ENCODE assay signal across 8 cellular contexts in genomic region chr19:54138777-54139256, GRCh38. TPM values are rescaled to one million over a fixed set of nuclear protein-coding genes. Genes with fewer than 3 reads are reported as not detected.
A peak's percentile ranks its signal among the peaks of the same experiment; 100 is the strongest.
DNase-seq lines count a peak whose midpoint lies in the region; ATAC-seq, FAIRE-seq and TF ChIP-seq lines count a peak whose summit lies in the region.

No MANE protein-coding gene starts in this region.

- H3K27me3 ChIP-seq in tibial nerve = no peaks in the 10 kb centered on the region

- no peaks in the 10 kb centered on the region for H3K9me3 ChIP-seq in tibial nerve

- peaks cover 0 to 48% (median 31%) of the 10 kb centered on the region in 4 donors for H3K4me1 ChIP-seq in tibial nerve

- H3K36me3 ChIP-seq in tibial nerve = peaks cover 4 to 28% (median 12%) of the 10 kb centered on the region in 3 donors

- no peak for TF ChIP-seq CTCF in astrocyte of the cerebellum (IDR thresholded peaks at IDR 0.05; ENCODE audit: low read depth, low read length, missing control alignments)
- no peak for TF ChIP-seq CTCF in tibial nerve (IDR thresholded peaks at IDR 0.05)

- peaks cover 30% of the 10 kb centered on the region for H3K4me1 Mint-ChIP-seq in memory B cell

- in situ Hi-C loops in astrocyte of the cerebellum (cut with HindIII; ENCODE audit: low sequenced_read_pairs) = no loop called here

- H3K27ac ChIP-seq in tibial nerve = peak overlapping the region in 3 of 4 donors; percentile 92 to 97 (median 97)

- no peak for ATAC-seq in memory B cell (ENCODE audit: low read depth)
- ATAC-seq in GM21360 (IDR thresholded peaks at IDR 0.05; ENCODE audit: unreplicated experiment) = no peak

- DNase-seq in activated naive CD4-positive, alpha-beta T cell treated with Interleukin-2 at 50 U/mL for 16 hours = peak; percentile 57
- no peak for DNase-seq in activated naive CD4-positive, alpha-beta T cell (lab: John Stamatoyannopoulos, UW)
- DNase-seq in astrocyte of the cerebellum (ENCODE audit: low read depth) (no peak), memory B cell (ENCODE audit: low spot score in 2 of 2) (no peak), tibial nerve (ENCODE audit: low spot score in 2 of 2) (no peak), RCC 7860 (ENCODE audit: low spot score) (no peak), pons (ENCODE audit: low spot score) (no peak)

- 32 to 35% methylated on average over 13 to 15 of the region's 15 CpGs for WGBS in tibial nerve, 2 donors

- H3K4me3 ChIP-seq in astrocyte of the cerebellum (ENCODE audit: low read depth, low read length) (peak overlapping the region; percentile 86), tibial nerve (peak overlapping the region; percentile 87 to 98 (median 92))

- FAIRE-seq in RCC 7860 (lab: Jason Lieb, UNC) = no peak

- H3K27ac Mint-ChIP-seq in memory B cell = peak overlapping the region; percentile 95

- TF ChIP-seq EP300 in tibial nerve (IDR thresholded peaks at IDR 0.05) = no peak

- TF ChIP-seq POLR2A in tibial nerve (IDR thresholded peaks at IDR 0.05) = no peak

- peaks cover 17% of the 10 kb centered on the region for H3K36me3 Mint-ChIP-seq in memory B cell

- H3K27me3 Mint-ChIP-seq in memory B cell = peaks cover 2% of the 10 kb centered on the region

- peak overlapping the region; percentile 84 for H3K4me3 Mint-ChIP-seq in memory B cell

- H3K9me3 Mint-ChIP-seq in memory B cell = no peaks in the 10 kb centered on the region

RNA-seq across cellular contexts. Expression of gene CNOT3, which starts 1.3 kb away (rescaled TPM):
- 10 to 100 TPM; 21.6 to 30.3 (median 24.8) TPM for total RNA-seq in tibial nerve

RNA-seq across cellular contexts. Expression of gene LENG1, which starts 20.7 kb away (rescaled TPM):
- 10 to 100 TPM in 2 of 4 donors, 1 to 10 TPM in 2; 7.4 to 12.9 (median 10.4) TPM for total RNA-seq in tibial nerve

RNA-seq across cellular contexts. Expression of gene PRPF31, which starts 23.3 kb away (rescaled TPM):
- total RNA-seq in tibial nerve = 10 to 100 TPM; 37.7 to 67.5 (median 42.9) TPM

RNA-seq across cellular contexts. Expression of gene TFPT, which starts 23.4 kb away (rescaled TPM):
- 10 to 100 TPM in 3 of 4 donors, 1 to 10 TPM in 1; 9.6 to 19.0 (median 13.5) TPM for total RNA-seq in tibial nerve

RNA-seq across cellular contexts. Expression of gene TMC4, which starts 34.1 kb away (rescaled TPM):
- total RNA-seq in tibial nerve = 1 to 10 TPM in 2 of 4 donors, under 1 TPM in 1, not detected in 1; 0.22 to 8.8 (median 4.4) TPM
